ENCODE assay signal across 8 cellular contexts in genomic region chr3:186887507-186887938, GRCh38. TPM values are rescaled to one million over a fixed set of nuclear protein-coding genes. Genes with fewer than 3 reads are reported as not detected.
"Had no signal": no experiment of that assay in that cellular context is flagged by ENCODE, and none has a peak within 500 bp of the region (broad histone marks: within the 10 kb centered on the region; RNA-seq: fewer than 3 reads in every experiment).

No MANE protein-coding gene starts in this region.

RNA-seq across cellular contexts. Expression of gene ADIPOQ, which starts 45.0 kb away (rescaled TPM):
- total RNA-seq: naive thymus-derived CD8-positive, alpha-beta T cell; natural killer cell treated with Interleukin-12 subunit alpha and Interleukin-12 subunit beta and Interleukin-15 and Interleukin-18, amount 100 ng/mL, for 72 hours; osteocyte; prostate gland; pulmonary artery endothelial cell; smooth muscle cell; upper lobe of right lung; uterus had no signal
